Comparison of ENCODE assay signal across 17 cellular contexts in genomic region chr1:18190598-18190997, GRCh38.
"Had no signal": no experiment of that assay in that cellular context is flagged by ENCODE, and none has a peak within 500 bp of the region (broad histone marks: within the 10 kb centered on the region; RNA-seq: fewer than 3 reads in every experiment).

No MANE protein-coding gene starts in this region.

- H3K4me1 ChIP-seq: colonic mucosa, foreskin keratinocyte had no signal

- H3K36me3 ChIP-seq: colonic mucosa had no signal

- H3K9me3 ChIP-seq: colonic mucosa had no signal

- H3K4me3 ChIP-seq: colonic mucosa, lung had no signal

- DNase-seq: activated CD4-positive, alpha-beta T cell treated with anti-CD3 and anti-CD28 coated beads, Interleukin-2, amount 10 ng/mL, durations not matched to agents 7 days and 5 days; activated CD8-positive, alpha-beta T cell treated with anti-CD3 and anti-CD28 coated beads, Interleukin-2, amount 10 ng/mL, durations not matched to agents 7 days and 5 days; activated effector memory CD4-positive, alpha-beta T cell treated with Interleukin-2 at 50 U/mL for 16 hours; activated naive CD4-positive, alpha-beta T cell treated with anti-CD3 and anti-CD28 coated beads, Interleukin-2, amount 10 ng/mL, durations not matched to agents 7 days and 5 days; activated naive CD8-positive, alpha-beta T cell treated with anti-CD3 and anti-CD28 coated beads, Interleukin-2, amount 50 U/mL, for 24 hours; activated T-cell treated with anti-CD3 and anti-CD28 coated beads, Interleukin-2, amount 50 U/mL, for 24 hours; anterior cingulate cortex; colonic mucosa; foreskin keratinocyte; hypothalamus; midbrain; occipital lobe; stimulated activated CD4-positive, alpha-beta T cell treated with anti-CD3 and anti-CD28 coated beads, Interleukin-12 subunit alpha, Interleukin-12 subunit beta, amount 100 ng/mL, for 4 hours; stimulated activated CD4-positive, alpha-beta T cell treated with anti-CD3 and anti-CD28 coated beads, Interleukin-1b, Interleukin-23, amount 100 ng/mL, for 48 hours; stimulated activated CD8-positive, alpha-beta memory T cell treated with anti-CD3 and anti-CD28 coated beads, Interleukin-4, amount 100 ng/mL, for 48 hours; stimulated activated naive CD4-positive, alpha-beta T cell had no signal

- ATAC-seq: activated CD8-positive, alpha-beta T cell treated with anti-CD3 and anti-CD28 coated beads, Interleukin-2, amount 10 ng/mL, durations not matched to agents 7 days and 5 days; activated naive CD8-positive, alpha-beta T cell treated with anti-CD3 and anti-CD28 coated beads, Interleukin-2, amount 50 U/mL, for 24 hours; foreskin keratinocyte had no signal

- H3K27ac ChIP-seq: colonic mucosa, foreskin keratinocyte had no signal

- H3K27me3 ChIP-seq: colonic mucosa, foreskin keratinocyte had no signal
